Comparison of ENCODE assay signal across 17 cellular contexts in the genomic region with DNA sequence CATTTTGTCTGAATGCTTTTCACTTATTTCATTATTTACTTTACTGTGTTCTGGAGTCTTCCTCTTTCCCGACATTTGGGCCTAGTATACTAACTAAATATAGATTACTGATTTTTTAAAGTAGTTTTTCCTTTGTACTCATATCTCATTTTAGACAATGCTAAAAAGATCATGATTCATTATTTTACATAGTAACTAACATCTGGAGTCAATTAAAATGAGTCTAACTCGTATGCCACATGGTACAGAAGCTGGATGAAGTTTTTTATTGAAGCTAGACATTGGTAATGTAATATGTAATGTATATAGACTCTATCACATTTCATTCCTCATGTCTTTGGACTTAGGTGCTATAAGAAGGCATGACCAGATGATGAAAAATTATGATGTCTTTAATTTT.
DNase-seq lines count a peak whose midpoint lies in the region; ATAC-seq and TF ChIP-seq lines count a peak whose summit lies in the region.
"Had no signal": no experiment of that assay in that cellular context is flagged by ENCODE, and none has a peak within 500 bp of the region (broad histone marks: within the 10 kb centered on the region; RNA-seq: fewer than 3 reads in every experiment).

No MANE protein-coding gene starts in this region.

- no peak overlapping the region for H3K27ac ChIP-seq in IMR-90 (ENCODE audit: insufficient read depth, low read length)
- H3K27ac ChIP-seq: HL-60, Peyer's patch had no signal

- no peak overlapping the region for H4K91ac ChIP-seq in IMR-90 (ENCODE audit: insufficient read depth, low read depth, low read length)

- WGBS in IMR-90 (ENCODE audit: extremely low coverage in 2 of 2, insufficient read length in 1 of 2), 2 experiments: no CpG with 5 or more reads among the region's 2 CpGs

- H2AK9ac ChIP-seq in IMR-90 (replicated peaks; ENCODE audit: low read depth, low read length, poor library complexity): no peak overlapping the region

- H4K20me1 ChIP-seq in IMR-90 (ENCODE audit: insufficient read depth, low read length): no peaks in the 10 kb centered on the region

- in situ Hi-C loops in IMR-90 (cut with MboI; ENCODE audit: low sequenced_read_pairs): no loop called here

- H3K27ac Mint-ChIP-seq in activated CD8-positive, alpha-beta memory T cell treated with anti-CD3 and anti-CD28 coated beads, Interleukin-2, amount 10 ng/mL, durations not matched to agents 7 days and 5 days: no peak overlapping the region
- H3K27ac Mint-ChIP-seq in progenitor cell of endocrine pancreas: no peak overlapping the region

- DNase-seq in EH (ENCODE audit: low read depth): peak; percentile 29
- peak; percentile 39 for DNase-seq in IMR-90
- DNase-seq in dedifferentiated amniotic fluid mesenchymal stem cell (ENCODE audit: extremely low spot score): peak; percentile 50
- peak; percentile 26 to 57 for DNase-seq in foreskin fibroblast
- no peak for DNase-seq in omental fat pad (ENCODE audit: low spot score)
- no peak for DNase-seq in activated CD8-positive, alpha-beta memory T cell treated with anti-CD3 and anti-CD28 coated beads, Interleukin-2, amount 10 ng/mL, durations not matched to agents 7 days and 5 days
- no peak for DNase-seq in NK-92 treated with Interleukin-12 subunit alpha and Interleukin-12 subunit beta, amount 100 ng/mL, for 24 hours (lab: John Stamatoyannopoulos, UW)
- no peak for DNase-seq in progenitor cell of endocrine pancreas (ENCODE audit: low spot score, unreplicated experiment)
- DNase-seq: C1 segment of cervical spinal cord, DND-41, MV-4-11, NCI-H1417, NCI-H2029, Peyer's patch, Right ventricle myocardium superior had no signal

- no peak overlapping the region for H3K23ac ChIP-seq in IMR-90 (ENCODE audit: low read depth, low read length)

- no peak for TF ChIP-seq POLR2A in IMR-90 (IDR thresholded peaks at IDR 0.05; ENCODE audit: low read depth, low read length)

- no peaks in the 10 kb centered on the region for H3K79me1 ChIP-seq in IMR-90 (ENCODE audit: low read depth in 1 of 2, low read length in 2 of 2)

- BruUV-seq in IMR-90 (replicated peaks; lab: Mats Ljungman, UMichigan): no TSS peak

- TF ChIP-seq CTCF in IMR-90 (conservative IDR thresholded peaks at IDR 0.05; ENCODE audit: low read depth, low read length) (no peak), foreskin fibroblast (IDR thresholded peaks at IDR 0.05; ENCODE audit: low read depth, low read length) (no peak), omental fat pad (IDR thresholded peaks at IDR 0.05) (no peak), progenitor cell of endocrine pancreas (IDR thresholded peaks at IDR 0.05; ENCODE audit: unreplicated experiment) (no peak)

- CTCF ChIA-PET in IMR-90 (lab: Yijun Ruan, JAX): no interaction called here
- CTCF ChIA-PET in activated CD8-positive, alpha-beta memory T cell treated with anti-CD3 and anti-CD28 coated beads, Interleukin-2, amount 10 ng/mL, durations not matched to agents 7 days and 5 days (lab: Charles Lee): no interaction called here

- no peaks in the 10 kb centered on the region for H3K36me3 Mint-ChIP-seq in activated CD8-positive, alpha-beta memory T cell treated with anti-CD3 and anti-CD28 coated beads, Interleukin-2, amount 10 ng/mL, durations not matched to agents 7 days and 5 days
- H3K36me3 Mint-ChIP-seq in progenitor cell of endocrine pancreas (ENCODE audit: insufficient read depth): no peaks in the 10 kb centered on the region

- H2BK20ac ChIP-seq in IMR-90 (ENCODE audit: low read depth, low read length): no peak overlapping the region

- no peaks in the 10 kb centered on the region for H3K9me3 ChIP-seq in IMR-90 (ENCODE audit: control insufficient read depth, insufficient read depth, low read length)
- H3K9me3 ChIP-seq: Peyer's patch had no signal

- ATAC-seq in IMR-90 (ENCODE audit: low read depth): no peak
- ATAC-seq in omental fat pad (ENCODE audit: low FRiP score): no peak
- ATAC-seq in activated CD8-positive, alpha-beta memory T cell treated with anti-CD3 and anti-CD28 coated beads, Interleukin-2, amount 10 ng/mL, durations not matched to agents 7 days and 5 days: no peak
- ATAC-seq: K562 had no signal

- no peaks in the 10 kb centered on the region for H3K4me1 ChIP-seq in IMR-90 (ENCODE audit: control insufficient read depth, insufficient read depth, low read length)
- H3K4me1 ChIP-seq: Peyer's patch had no signal

- H3K56ac ChIP-seq in IMR-90 (ENCODE audit: extremely low read depth, insufficient read depth, low read length): no peak overlapping the region

- no peak overlapping the region for H4K8ac ChIP-seq in IMR-90 (ENCODE audit: low read depth in 2 of 2, low read length in 2 of 2)

- H3K4me2 ChIP-seq in IMR-90 (ENCODE audit: low read depth, low read length): no peak overlapping the region

- no peak overlapping the region for H2BK5ac ChIP-seq in IMR-90 (ENCODE audit: low read depth, low read length, poor library complexity, severe bottlenecking)

- H2BK120ac ChIP-seq in IMR-90 (ENCODE audit: low read depth, low read length): no peak overlapping the region

- no peak overlapping the region for H2BK15ac ChIP-seq in IMR-90 (ENCODE audit: low read depth, low read length)

- no peak overlapping the region for H3K14ac ChIP-seq in IMR-90 (replicated peaks; ENCODE audit: low read depth, low read length)

- no peaks in the 10 kb centered on the region for H3K36me3 ChIP-seq in IMR-90 (ENCODE audit: control insufficient read depth, insufficient read depth, low read length)
- H3K36me3 ChIP-seq: Peyer's patch had no signal

- H3K9ac ChIP-seq in IMR-90 (ENCODE audit: low read depth, low read length): no peak overlapping the region

- no peak overlapping the region for H2AFZ ChIP-seq in IMR-90 (replicated peaks; ENCODE audit: low read length, poor library complexity)

- H3K4me3 ChIP-seq in IMR-90 (ENCODE audit: insufficient read depth, low read depth, low read length) (no peak overlapping the region), foreskin fibroblast (ENCODE audit: low read depth in 1 of 2, low read length in 2 of 2) (no peak overlapping the region)
- H3K4me3 ChIP-seq: K562, Peyer's patch had no signal

- no peak overlapping the region for H3K4ac ChIP-seq in IMR-90 (ENCODE audit: low read depth, low read length)

- no peak overlapping the region for H3K4me3 Mint-ChIP-seq in activated CD8-positive, alpha-beta memory T cell treated with anti-CD3 and anti-CD28 coated beads, Interleukin-2, amount 10 ng/mL, durations not matched to agents 7 days and 5 days
- H3K4me3 Mint-ChIP-seq in progenitor cell of endocrine pancreas (ENCODE audit: low read depth): no peak overlapping the region

- POLR2A ChIA-PET in IMR-90 (lab: Charles Lee; ENCODE audit: unreplicated experiment): no interaction called here

- no peaks in the 10 kb centered on the region for H3K9me3 Mint-ChIP-seq in activated CD8-positive, alpha-beta memory T cell treated with anti-CD3 and anti-CD28 coated beads, Interleukin-2, amount 10 ng/mL, durations not matched to agents 7 days and 5 days (ENCODE audit: low read depth)
- H3K9me3 Mint-ChIP-seq in progenitor cell of endocrine pancreas (ENCODE audit: low read depth): peaks cover 2% of the 10 kb centered on the region

- H4K5ac ChIP-seq in IMR-90 (ENCODE audit: low read depth, low read length): no peak overlapping the region

- H3K4me1 Mint-ChIP-seq in activated CD8-positive, alpha-beta memory T cell treated with anti-CD3 and anti-CD28 coated beads, Interleukin-2, amount 10 ng/mL, durations not matched to agents 7 days and 5 days: no peaks in the 10 kb centered on the region
- no peaks in the 10 kb centered on the region for H3K4me1 Mint-ChIP-seq in progenitor cell of endocrine pancreas (ENCODE audit: low read depth)

- H2AK5ac ChIP-seq in IMR-90 (ENCODE audit: low read depth, low read length): no peak overlapping the region

- intact Hi-C loops in IMR-90 (cut with micrococcal nuclease): no loop called here

- dilution Hi-C loops in IMR-90 (cut with HindIII; ENCODE audit: low sequenced_read_pairs, unreplicated experiment): no loop called here

- no peaks in the 10 kb centered on the region for H3K27me3 Mint-ChIP-seq in activated CD8-positive, alpha-beta memory T cell treated with anti-CD3 and anti-CD28 coated beads, Interleukin-2, amount 10 ng/mL, durations not matched to agents 7 days and 5 days
- no peaks in the 10 kb centered on the region for H3K27me3 Mint-ChIP-seq in progenitor cell of endocrine pancreas

- H3K18ac ChIP-seq in IMR-90 (ENCODE audit: low read depth, low read length): no peak overlapping the region

- no peaks in the 10 kb centered on the region for H3K9me1 ChIP-seq in IMR-90 (ENCODE audit: insufficient read depth, low read length)

- H3K27me3 ChIP-seq in IMR-90 (ENCODE audit: control insufficient read depth, insufficient read depth, low read length): no peaks in the 10 kb centered on the region
- H3K27me3 ChIP-seq: Peyer's patch had no signal

- TF ChIP-seq RAD21 in IMR-90 (IDR thresholded peaks at IDR 0.05; ENCODE audit: low read length): no peak

TF ChIP-seq in IMR-90, 13 proteins besides CTCF, POLR2A, EP300 and RAD21:
- TF ChIP-seq RFX5 (IDR thresholded peaks at IDR 0.05; ENCODE audit: low read depth, low read length) (no peak), BHLHE40 (IDR thresholded peaks at IDR 0.05; ENCODE audit: low read depth, low read length) (no peak), MAZ (IDR thresholded peaks at IDR 0.05; ENCODE audit: borderline replicate concordance, low read depth, low read length) (no peak)

Comparison
In these comparisons a context has a peak if more than half of its experiments do, and no peak if none do; other contexts are left out.
1. DNase-seq: peak in EH (single experiment), IMR-90 (single experiment), dedifferentiated amniotic fluid mesenchymal stem cell (single experiment) and foreskin fibroblast (2 of 2); none in omental fat pad (single experiment), activated CD8-positive, alpha-beta memory T cell treated with anti-CD3 and anti-CD28 coated beads, Interleukin-2, amount 10 ng/mL, durations not matched to agents 7 days and 5 days (single experiment), NK-92 treated with Interleukin-12 subunit alpha and Interleukin-12 subunit beta, amount 100 ng/mL, for 24 hours (single experiment) and progenitor cell of endocrine pancreas (single experiment).